Comparison of ENCODE assay signal across 18 cellular contexts in genomic region chr2:99935662-99936061, GRCh38.
DNase-seq lines count a peak whose midpoint lies in the region; ATAC-seq, FAIRE-seq and TF ChIP-seq lines count a peak whose summit lies in the region.
"Had no signal": no experiment of that assay in that cellular context is flagged by ENCODE, and none has a peak within 500 bp of the region (broad histone marks: within the 10 kb centered on the region; RNA-seq: fewer than 3 reads in every experiment).

No MANE protein-coding gene starts in this region.

- H3K9me3 Mint-ChIP-seq in activated B cell treated with CpG ODN at 0.5 μM for 24 hours = no peaks in the 10 kb centered on the region
- no peaks in the 10 kb centered on the region for H3K9me3 Mint-ChIP-seq in memory B cell
- H3K9me3 Mint-ChIP-seq in stimulated activated memory B cell treated with anti-CD40 and anti-IgM and Interleukin-4, amounts not matched to agents 10 μg/mL and 1 μg/mL and 100 μg/mL, for 72 hours = no peaks in the 10 kb centered on the region

- H3K4me3 Mint-ChIP-seq in activated B cell treated with CpG ODN at 0.5 μM for 24 hours (peak overlapping the region; percentile 33), memory B cell (no peak overlapping the region)
- H3K4me3 Mint-ChIP-seq in stimulated activated memory B cell treated with anti-CD40 and anti-IgM and Interleukin-4, amounts not matched to agents 10 μg/mL and 1 μg/mL and 100 μg/mL, for 72 hours = peak overlapping the region; percentile 32
- H3K4me3 Mint-ChIP-seq: CD14-positive monocyte; CD8-positive, alpha-beta T cell; GM23338 had no signal

- DNase-seq in GM12891 (ENCODE audit: insufficient read length, low spot score) (no peak), activated B cell treated with CpG ODN at 0.5 μM for 24 hours (no peak), memory B cell (ENCODE audit: low spot score in 2 of 2) (no peak), T-helper 2 cell (no peak), NCI-H345 treated with DMSO at 0.1 percent for 48 hours (lab: John Stamatoyannopoulos, UW; ENCODE audit: unreplicated experiment) (no peak)
- DNase-seq: CD8-positive, alpha-beta T cell; COR-L47; DND-41; GDM1; H7 had no signal

- peaks cover 91% of the 10 kb centered on the region for H3K36me3 Mint-ChIP-seq in activated B cell treated with CpG ODN at 0.5 μM for 24 hours (ENCODE audit: low read depth)
- H3K36me3 Mint-ChIP-seq in memory B cell = peaks cover 49% of the 10 kb centered on the region
- peaks cover 63% of the 10 kb centered on the region for H3K36me3 Mint-ChIP-seq in stimulated activated memory B cell treated with anti-CD40 and anti-IgM and Interleukin-4, amounts not matched to agents 10 μg/mL and 1 μg/mL and 100 μg/mL, for 72 hours
- H3K36me3 Mint-ChIP-seq: CD8-positive, alpha-beta T cell had no signal

- H3K4me1 Mint-ChIP-seq in activated B cell treated with CpG ODN at 0.5 μM for 24 hours (peaks cover 54% of the 10 kb centered on the region), memory B cell (peaks cover 26% of the 10 kb centered on the region)
- H3K4me1 Mint-ChIP-seq in stimulated activated memory B cell treated with anti-CD40 and anti-IgM and Interleukin-4, amounts not matched to agents 10 μg/mL and 1 μg/mL and 100 μg/mL, for 72 hours = peaks cover 42% of the 10 kb centered on the region
- H3K4me1 Mint-ChIP-seq: CD14-positive monocyte, GM23338 had no signal

- FAIRE-seq in GM12891 (lab: Jason Lieb, UNC) = no peak
- FAIRE-seq: A549, D721Med, GM18507, K562 had no signal

- CTCF ChIA-PET in activated B cell treated with CpG ODN at 0.5 μM for 24 hours (lab: Charles Lee) = interaction anchor here (0.9 kb wide), 1 partner anchor 13 kb away, joined by 3 read pairs; no protein-coding TSS in a partner anchor

- intact Hi-C loops in activated B cell treated with CpG ODN at 0.5 μM for 24 hours (cut with micrococcal nuclease) = loop anchor here (2.0 kb wide), 1 partner anchor 15 kb away; no protein-coding TSS in a partner anchor

- no peak for TF ChIP-seq CTCF in activated B cell treated with CpG ODN at 0.5 μM for 24 hours (IDR thresholded peaks at IDR 0.05)

- H3K27me3 Mint-ChIP-seq in activated B cell treated with CpG ODN at 0.5 μM for 24 hours = no peaks in the 10 kb centered on the region
- H3K27me3 Mint-ChIP-seq in memory B cell = no peaks in the 10 kb centered on the region
- H3K27me3 Mint-ChIP-seq in stimulated activated memory B cell treated with anti-CD40 and anti-IgM and Interleukin-4, amounts not matched to agents 10 μg/mL and 1 μg/mL and 100 μg/mL, for 72 hours = no peaks in the 10 kb centered on the region

- ATAC-seq in activated B cell treated with CpG ODN at 0.5 μM for 24 hours (ENCODE audit: low read depth) (peak; percentile 52), memory B cell (ENCODE audit: low read depth) (no peak), HG02642 (IDR thresholded peaks at IDR 0.05; ENCODE audit: poor library complexity, unreplicated experiment) (no peak)
- peak; percentile 79 for ATAC-seq in stimulated activated memory B cell treated with anti-CD40 and anti-IgM and Interleukin-4, amounts not matched to agents 10 μg/mL and 1 μg/mL and 100 μg/mL, for 72 hours
- ATAC-seq: A549; CD8-positive, alpha-beta T cell; GM23338; K562 had no signal

- POLR2A ChIA-PET in activated B cell treated with CpG ODN at 0.5 μM for 24 hours (lab: Charles Lee) = interaction anchor here (0.6 kb wide), 1 partner anchor 96 kb away, joined by 4 read pairs; no protein-coding TSS in a partner anchor

- peak overlapping the region; percentile 84 for H3K27ac Mint-ChIP-seq in activated B cell treated with CpG ODN at 0.5 μM for 24 hours
- peak overlapping the region; percentile 88 for H3K27ac Mint-ChIP-seq in memory B cell
- H3K27ac Mint-ChIP-seq in stimulated activated memory B cell treated with anti-CD40 and anti-IgM and Interleukin-4, amounts not matched to agents 10 μg/mL and 1 μg/mL and 100 μg/mL, for 72 hours = peak overlapping the region; percentile 84
- H3K27ac Mint-ChIP-seq: CD14-positive monocyte; CD8-positive, alpha-beta T cell; GM23338 had no signal

- no peak for TF ChIP-seq POLR2A in GM12891 (IDR thresholded peaks at IDR 0.05; ENCODE audit: low read depth, low read length)

TF ChIP-seq in GM12891, 5 proteins besides CTCF, POLR2A, EP300 and RAD21:
- no peak for TF ChIP-seq TAF1 (IDR thresholded peaks at IDR 0.05; ENCODE audit: low read depth, low read length)
- TF ChIP-seq POLR2AphosphoS5 (IDR thresholded peaks at IDR 0.05; ENCODE audit: low read depth, low read length) = no peak
- 0 out of 2 replicates have a peak, but pooled peaks have one; percentile 17 for TF ChIP-seq SPI1 (IDR thresholded peaks at IDR 0.05; ENCODE audit: low read depth, low read length)
- TF ChIP-seq PAX5 (IDR thresholded peaks at IDR 0.05; ENCODE audit: insufficient read depth, low read length, severe bottlenecking) = no peak
- no peak for TF ChIP-seq POU2F2 (IDR thresholded peaks at IDR 0.05; ENCODE audit: low read depth, low read length)

Comparison
In these comparisons a context has a peak if more than half of its experiments do, and no peak if none do; other contexts are left out.
1. ATAC-seq: peak in activated B cell treated with CpG ODN at 0.5 μM for 24 hours (single experiment) and stimulated activated memory B cell treated with anti-CD40 and anti-IgM and Interleukin-4, amounts not matched to agents 10 μg/mL and 1 μg/mL and 100 μg/mL, for 72 hours (single experiment); none in memory B cell (single experiment) and HG02642 (single experiment).
2. Peak in every context shown above with its lines, with median percentiles within 50 percentile points of each other: H3K27ac Mint-ChIP-seq.